16 cellular contexts compared by ENCODE assay signal in the genomic region with DNA sequence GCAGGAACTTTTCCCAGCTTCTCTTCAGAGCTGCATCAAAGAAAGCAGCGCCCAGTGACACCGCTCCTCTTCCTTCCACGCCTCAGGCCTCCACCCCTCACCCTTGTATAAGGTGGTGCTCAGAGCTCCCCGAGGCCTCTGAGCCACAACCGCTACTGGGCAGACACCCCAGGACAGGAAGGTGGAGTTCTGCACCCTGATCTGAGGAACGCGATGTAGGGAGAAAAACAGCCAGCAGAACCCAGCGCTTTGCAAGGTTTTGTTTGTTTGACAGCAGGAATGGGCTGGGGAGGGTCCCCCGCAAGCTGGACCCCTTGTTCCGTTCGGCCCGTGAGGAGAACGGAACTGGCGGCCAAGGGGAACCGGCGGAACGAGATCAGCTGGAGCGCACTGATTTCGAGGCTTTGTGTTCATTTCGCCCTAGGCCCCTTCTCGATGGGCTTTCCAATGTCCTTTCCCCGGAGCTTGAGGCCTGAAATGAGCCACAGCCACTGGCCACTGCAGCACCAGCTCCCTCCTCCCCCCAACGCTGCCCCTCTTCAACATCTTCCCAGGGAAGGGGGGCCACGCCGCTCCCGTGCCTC. TPM values are rescaled to one million over a fixed set of nuclear protein-coding genes. Genes with fewer than 3 reads are reported as not detected.
DNase-seq lines count a peak whose midpoint lies in the region; ATAC-seq and TF ChIP-seq lines count a peak whose summit lies in the region.
"Had no signal": no experiment of that assay in that cellular context is flagged by ENCODE, and none has a peak within 500 bp of the region (broad histone marks: within the 10 kb centered on the region; RNA-seq: fewer than 3 reads in every experiment).

No MANE protein-coding gene starts in this region.

- no peak overlapping the region for H3K4me3 Mint-ChIP-seq in neural crest cell

- peak overlapping the region; percentile 80 for H3K27ac ChIP-seq in VCaP
- H3K27ac ChIP-seq: C4-2B, GM23248 had no signal

- peaks cover 5% of the 10 kb centered on the region for H3K4me1 Mint-ChIP-seq in neural crest cell

- no peak for ATAC-seq in left cardiac atrium
- ATAC-seq in HG02763 (IDR thresholded peaks at IDR 0.05; ENCODE audit: unreplicated experiment), result no peak

- intact Hi-C loops in left cardiac atrium (cut with DNase I), result loop anchor here in 1 of 2 donors (10.0 kb wide), 1 partner anchor 63 kb away; no protein-coding TSS in a partner anchor
- intact Hi-C loops in cardiac septum (cut with DNase I), result no loop called here

- DNase-seq in left cardiac atrium, result peak; percentile 20
- no peak for DNase-seq in cardiac septum (ENCODE audit: low spot score)
- no peak for DNase-seq in neural crest cell (ENCODE audit: low read depth, low spot score)
- no peak for DNase-seq in NCI-H2227 treated with DMSO at 0.1 percent for 48 hours (lab: John Stamatoyannopoulos, UW)
- DNase-seq in T-helper 2 cell, result no peak
- no peak for DNase-seq in GM20000 (ENCODE audit: low spot score)
- DNase-seq: GF-D8, GM23248, HCEC 1CT, NCI-H1105, NCI-H2081, NCI-H510A treated with DMSO at 0.1 percent for 48 hours, NCI-H774 had no signal

- H3K36me3 Mint-ChIP-seq in neural crest cell (ENCODE audit: low read depth), result peaks cover 5% of the 10 kb centered on the region

- peak overlapping the region; percentile 12 for H3K27ac Mint-ChIP-seq in neural crest cell (ENCODE audit: unreplicated experiment)

- TF ChIP-seq CTCF in VCaP (conservative IDR thresholded peaks at IDR 0.05) (no peak), neural crest cell (conservative IDR thresholded peaks at IDR 0.05) (no peak), GM20000 (IDR thresholded peaks at IDR 0.05; ENCODE audit: extremely low read depth, missing control alignments) (no peak)

- no peaks in the 10 kb centered on the region for H3K9me3 Mint-ChIP-seq in neural crest cell

- no peaks in the 10 kb centered on the region for H3K27me3 Mint-ChIP-seq in neural crest cell (ENCODE audit: low read depth)

RNA-seq across cellular contexts. Expression of a gene that starts 4.1 kb away (rescaled TPM):
- 100 to 1,000 TPM; 296 to 304 TPM for total RNA-seq in left cardiac atrium
- 293 TPM for total RNA-seq in cardiac septum
- 338 and 339 TPM in 2 replicates for total RNA-seq in neural crest cell

RNA-seq across cellular contexts. Expression of a gene that starts 9.8 kb away (rescaled TPM):
- total RNA-seq in left cardiac atrium (1 to 10 TPM; 3.7 to 8.4 TPM), cardiac septum (11.0 TPM), neural crest cell (19.3 and 20.6 TPM in 2 replicates)

RNA-seq across cellular contexts. Expression of a gene that starts 12.8 kb away (rescaled TPM):
- total RNA-seq in left cardiac atrium (100 to 1,000 TPM; 184 to 189 TPM), cardiac septum (296 TPM), neural crest cell (170 and 175 TPM in 2 replicates)

RNA-seq across cellular contexts. Expression of a gene that starts 19.7 kb away (rescaled TPM):
- total RNA-seq in left cardiac atrium (1 to 10 TPM; 5.0 to 9.6 TPM), cardiac septum (8.6 TPM), neural crest cell (2.8 and 3.3 TPM in 2 replicates)

RNA-seq across cellular contexts. Expression of a gene that starts 24.4 kb away (rescaled TPM):
- 10 to 100 TPM in 1 of 2 donors, 1 to 10 TPM in 1; 8.8 to 11.8 TPM for total RNA-seq in left cardiac atrium
- 10.2 TPM for total RNA-seq in cardiac septum
- total RNA-seq in neural crest cell, result 30.1 and 34.4 TPM in 2 replicates
